In genomic region chr12:56941299-56942017, GRCh38 we compare ENCODE assay signal across 8 cellular contexts. TPM values are rescaled to one million over a fixed set of nuclear protein-coding genes. Genes with fewer than 3 reads are reported as not detected.
DNase-seq lines count a peak whose midpoint lies in the region; ATAC-seq, FAIRE-seq and TF ChIP-seq lines count a peak whose summit lies in the region.

No MANE protein-coding gene starts in this region.

- TF ChIP-seq EP300 in HepG2 (IDR thresholded peaks at IDR 0.05; ENCODE audit: low read depth in 2 of 2, low read length in 2 of 2) (peak; percentile 80 to 93), HepG2 (CRISPR knock-in tag; IDR thresholded peaks at IDR 0.05; ENCODE audit: borderline replicate concordance) (peak; percentile 92)

- peak overlapping the region; percentile 51 for H3K9ac ChIP-seq in HepG2 (ENCODE audit: insufficient read depth, low read depth, low read length)

- FAIRE-seq in HepG2 (lab: Jason Lieb, UNC): peak; percentile 95

- H3K9me3 ChIP-seq in HepG2 (ENCODE audit: low read length): no peaks in the 10 kb centered on the region; the same call in 1 of the 2 replicates

- no peak overlapping the region for H3K4me3 ChIP-seq in GM23338
- H3K4me3 ChIP-seq in HepG2 (replicated peaks in 1 of 3; ENCODE audit: insufficient read depth in 1 of 3, low read depth in 2 of 3, low read length in 3 of 3): peak overlapping the region in 1 of 3 experiments; percentile 49; a peak in 1 of 6 replicates

- in situ Hi-C loops in HepG2 (cut with HindIII; ENCODE audit: extremely low pct_ligation_motif_present, low pct_unique_long_range_greater_than_20kb): no loop called here

- peak overlapping the region; percentile 16; the same call in 1 of the 2 replicates for H3K27ac Mint-ChIP-seq in GM23338

- no peaks in the 10 kb centered on the region for H3F3A ChIP-seq in GM23338 (replicated peaks; ENCODE audit: low read depth)

- peaks cover 25% of the 10 kb centered on the region for H3K9me3 Mint-ChIP-seq in GM23338

- H3K36me3 Mint-ChIP-seq in GM23338 (ENCODE audit: low read depth): no peaks in the 10 kb centered on the region; the same call in 2 of the 3 replicates

- H3K4me2 ChIP-seq in GM23338: no peak overlapping the region
- peak overlapping the region; percentile 74 for H3K4me2 ChIP-seq in HepG2 (ENCODE audit: low read depth, low read length)

- ATAC-seq in GM23338: no peak
- ATAC-seq in HepG2: peak; percentile 97
- no peak for ATAC-seq in HG02798 (IDR thresholded peaks at IDR 0.05; ENCODE audit: poor library complexity, unreplicated experiment)
- no peak for ATAC-seq in HG03045 (IDR thresholded peaks at IDR 0.05; ENCODE audit: unreplicated experiment)

- 0% methylated on average over 1 of the region's 3 CpGs for WGBS in HepG2 (ENCODE audit: low lambda C conversion rate)

- H3K79me2 ChIP-seq in GM23338 (replicated peaks; ENCODE audit: insufficient read depth) (no peaks in the 10 kb centered on the region), HepG2 (ENCODE audit: insufficient read depth, low read length) (no peaks in the 10 kb centered on the region)

- POLR2A ChIA-PET in HepG2 (lab: Yijun Ruan, JAX): interaction anchor here (0.7 to 1.2 kb wide), 2 partner anchors 17 to 253 kb away, joined by 3 read pairs; partner anchors contain the start of gene PTGES3

- CTCF ChIA-PET in HepG2 (lab: Yijun Ruan, JAX; ENCODE audit: low intra/inter-chr PET ratio, low total read pairs): interaction anchor here (1.6 kb wide), 1 partner anchor 14 kb away, joined by 3 read pairs; no protein-coding TSS in a partner anchor

- H3K36me3 ChIP-seq in GM23338 (ENCODE audit: insufficient read depth): no peaks in the 10 kb centered on the region
- no peaks in the 10 kb centered on the region for H3K36me3 ChIP-seq in HepG2 (replicated peaks in 1 of 2; ENCODE audit: control insufficient read depth in 1 of 2, insufficient read depth in 2 of 2, low read length in 2 of 2)

- no peak for TF ChIP-seq CTCF in GM23338 (conservative IDR thresholded peaks at IDR 0.05; ENCODE audit: low read depth in 2 of 2)
- TF ChIP-seq CTCF in HepG2 (CRISPR knock-in tag; IDR thresholded peaks at IDR 0.05): peak; percentile 1; the same call in 1 of the 2 replicates

- no TSS peak for BruUV-seq in HepG2 (replicated peaks; lab: Mats Ljungman, UMichigan)

- intact Hi-C loops in HepG2 (cut with micrococcal nuclease; ENCODE audit: unreplicated experiment): no loop called here

- H2AFZ ChIP-seq in GM23338 (peak overlapping the region; percentile 52; the same call in 1 of the 2 replicates), HepG2 (ENCODE audit: low read length) (no peak overlapping the region)

- H4K20me1 ChIP-seq in GM23338 (replicated peaks; ENCODE audit: insufficient read depth): no peaks in the 10 kb centered on the region
- H4K20me1 ChIP-seq in HepG2 (ENCODE audit: insufficient read depth, low read length): no peaks in the 10 kb centered on the region

- no peaks in the 10 kb centered on the region for H3K27me3 ChIP-seq in GM23338 (ENCODE audit: insufficient read depth)
- no peaks in the 10 kb centered on the region; a peak in 1 of 5 replicates for H3K27me3 ChIP-seq in HepG2 (ENCODE audit: control insufficient read depth in 1 of 2, insufficient read depth in 2 of 2, low read length in 2 of 2)

- H3K4me1 ChIP-seq in GM23338 (ENCODE audit: insufficient read depth): no peaks in the 10 kb centered on the region
- peaks cover 27% of the 10 kb centered on the region for H3K4me1 ChIP-seq in HepG2 (ENCODE audit: insufficient read depth, low read length)

- H3K27me3 Mint-ChIP-seq in GM23338 (ENCODE audit: insufficient read depth, low read depth, poor library complexity): peaks cover 2% of the 10 kb centered on the region

- TF ChIP-seq RAD21 in HepG2 (CRISPR knock-in tag; IDR thresholded peaks at IDR 0.05): no peak

- H3K4me1 Mint-ChIP-seq in GM23338: no peaks in the 10 kb centered on the region

- TF ChIP-seq POLR2A in HepG2 (IDR thresholded peaks at IDR 0.05; ENCODE audit: insufficient read depth in 1 of 2, low read depth in 2 of 2, low read length in 2 of 2): no peak

- H3K9me2 ChIP-seq in GM23338 (ENCODE audit: insufficient read depth): no peaks in the 10 kb centered on the region

- DNase-seq in AG08395 (ENCODE audit: low spot score): peak; percentile 68
- no peak for DNase-seq in GM23338 (ENCODE audit: low spot score)
- peak; percentile 44 for DNase-seq in UCSD-AML1 (lab: John Stamatoyannopoulos, UW; ENCODE audit: unreplicated experiment)
- peak; percentile 94 for DNase-seq in HepG2 (ENCODE audit: low spot score)
- DNase-seq in NCI-H1092 (lab: John Stamatoyannopoulos, UW): no peak
- DNase-seq in NCI-H1694 (lab: John Stamatoyannopoulos, UW): no peak

- H3K27ac ChIP-seq in GM23338 (ENCODE audit: low read depth): no peak overlapping the region
- peak overlapping the region; percentile 89 for H3K27ac ChIP-seq in HepG2 (ENCODE audit: extremely low read length, insufficient read depth, low read length)

- no peak overlapping the region; the same call in 2 of the 3 replicates for H3K4me3 Mint-ChIP-seq in GM23338

TF ChIP-seq in GM23338, 12 proteins besides CTCF, POLR2A, EP300 and RAD21:
- no peak for TF ChIP-seq JUNB (IDR thresholded peaks at IDR 0.05; ENCODE audit: unreplicated experiment)
- TF ChIP-seq ZNF114 (CRISPR knock-in tag; IDR thresholded peaks at IDR 0.05): no peak
- no peak for TF ChIP-seq NANOG (IDR thresholded peaks at IDR 0.05; ENCODE audit: borderline replicate concordance)
- TF ChIP-seq EZH2phosphoT487 (IDR thresholded peaks at IDR 0.05; ENCODE audit: unreplicated experiment): no peak

TF ChIP-seq in HepG2, 621 proteins besides CTCF, POLR2A, EP300 and RAD21 (continues in another document):
- no peak for TF ChIP-seq SRY (CRISPR knock-in tag; IDR thresholded peaks at IDR 0.05)
- TF ChIP-seq ZNF790 (CRISPR knock-in tag; IDR thresholded peaks at IDR 0.05; ENCODE audit: borderline replicate concordance): no peak
- peak; percentile 91 for TF ChIP-seq NCOA2 (CRISPR knock-in tag; IDR thresholded peaks at IDR 0.05)
- no peak for TF ChIP-seq LBX2 (CRISPR knock-in tag; IDR thresholded peaks at IDR 0.05; ENCODE audit: borderline replicate concordance)

RNA-seq across cellular contexts. Expression of gene SDR9C7, which starts 7.2 kb away (rescaled TPM):
- not detected in 2 replicates for total RNA-seq in GM23338 (2014; rRNA removed; shearing (Covaris generic))
- polyA plus RNA-seq in GM23338 (2016; fragmentation: Nextera tagmentation; extraction: Ambion mirVana): 0.12 TPM in 1 of 2 replicates, not detected in the other
- not detected in 2 replicates for total RNA-seq in HepG2 (2016; rRNA removed; fragmentation: Illumina TruSeq; extraction: Trizol)
- not detected in 2 replicates for total RNA-seq in HepG2 (2016; cell fraction: cytosol; rRNA removed; fragmentation: Illumina TruSeq; extraction: Trizol; ENCODE audit: low read depth)
- not detected in 2 replicates for total RNA-seq in HepG2 (2016; cell fraction: insoluble cytoplasmic fraction; rRNA removed; fragmentation: Illumina TruSeq; extraction: Trizol)
- total RNA-seq in HepG2 (2016; cell fraction: membrane; rRNA removed; fragmentation: Illumina TruSeq; extraction: Trizol): not detected in 2 replicates
- total RNA-seq in HepG2 (2016; cell fraction: nucleus; rRNA removed; fragmentation: Illumina TruSeq; extraction: Trizol): not detected in 2 replicates
- polyA plus RNA-seq in HepG2 (2011; rRNA removed): 0.04 TPM in 1 of 2 replicates, not detected in the other
- not detected in 2 replicates for polyA plus RNA-seq in HepG2 (2011; cell fraction: cytosol; rRNA removed)
- polyA plus RNA-seq in HepG2 (2011; cell fraction: nucleus; rRNA removed): 0.08 TPM in 1 of 2 replicates, not detected in the other
- polyA plus RNA-seq in HepG2 (2012): not detected in 2 replicates
- not detected in 2 replicates for polyA plus RNA-seq in HepG2 (2016; cell fraction: cytosol; fragmentation: Illumina TruSeq; extraction: Trizol; ENCODE audit: low read depth)
- polyA plus RNA-seq in HepG2 (2016; cell fraction: insoluble cytoplasmic fraction; fragmentation: Illumina TruSeq; extraction: Trizol; ENCODE audit: low read depth): not detected in 2 replicates
- not detected in 2 replicates for polyA plus RNA-seq in HepG2 (2016; cell fraction: membrane; fragmentation: Illumina TruSeq; extraction: Trizol; ENCODE audit: low read depth)
- not detected in 2 replicates for polyA plus RNA-seq in HepG2 (2016; cell fraction: nucleus; fragmentation: Illumina TruSeq; extraction: Trizol; ENCODE audit: insufficient read depth, low read depth)
- not detected in 2 replicates for polyA minus RNA-seq in HepG2 (2011; rRNA and poly(A)+ RNA removed; ENCODE audit: low replicate concordance)
- polyA minus RNA-seq in HepG2 (2011; cell fraction: cytosol; rRNA and poly(A)+ RNA removed): not detected in 2 replicates
- polyA minus RNA-seq in HepG2 (2011; cell fraction: nucleus; rRNA and poly(A)+ RNA removed): not detected in 2 replicates

RNA-seq across cellular contexts. Expression of gene RDH16, which starts 15.9 kb away (rescaled TPM):
- 0.62 and 0.66 TPM in 2 replicates for total RNA-seq in GM23338 (2014; rRNA removed; shearing (Covaris generic))
- polyA plus RNA-seq in GM23338 (2016; fragmentation: Nextera tagmentation; extraction: Ambion mirVana): 0.28 and 0.52 TPM in 2 replicates
- total RNA-seq in HepG2 (2016; rRNA removed; fragmentation: Illumina TruSeq; extraction: Trizol): 0.07 and 0.13 TPM in 2 replicates
- not detected in 2 replicates for total RNA-seq in HepG2 (2016; cell fraction: cytosol; rRNA removed; fragmentation: Illumina TruSeq; extraction: Trizol; ENCODE audit: low read depth)
- 0.09 and 0.22 TPM in 2 replicates for total RNA-seq in HepG2 (2016; cell fraction: insoluble cytoplasmic fraction; rRNA removed; fragmentation: Illumina TruSeq; extraction: Trizol)
- total RNA-seq in HepG2 (2016; cell fraction: membrane; rRNA removed; fragmentation: Illumina TruSeq; extraction: Trizol): 0.07 and 0.09 TPM in 2 replicates
- 0.34 TPM in 1 of 2 replicates, not detected in the other for total RNA-seq in HepG2 (2016; cell fraction: nucleus; rRNA removed; fragmentation: Illumina TruSeq; extraction: Trizol)
- polyA plus RNA-seq in HepG2 (2011; rRNA removed): 0.05 TPM in 2 replicates
- 0.04 and 0.05 TPM in 2 replicates for polyA plus RNA-seq in HepG2 (2011; cell fraction: cytosol; rRNA removed)
- polyA plus RNA-seq in HepG2 (2011; cell fraction: nucleus; rRNA removed): 0.23 and 0.26 TPM in 2 replicates
- polyA plus RNA-seq in HepG2 (2012): 0.09 and 0.50 TPM in 2 replicates
- 0.09 TPM in 1 of 2 replicates, not detected in the other for polyA plus RNA-seq in HepG2 (2016; cell fraction: cytosol; fragmentation: Illumina TruSeq; extraction: Trizol; ENCODE audit: low read depth)
- 0.19 TPM in 1 of 2 replicates, not detected in the other for polyA plus RNA-seq in HepG2 (2016; cell fraction: insoluble cytoplasmic fraction; fragmentation: Illumina TruSeq; extraction: Trizol; ENCODE audit: low read depth)
- polyA plus RNA-seq in HepG2 (2016; cell fraction: membrane; fragmentation: Illumina TruSeq; extraction: Trizol; ENCODE audit: low read depth): 0.08 and 0.13 TPM in 2 replicates
- polyA plus RNA-seq in HepG2 (2016; cell fraction: nucleus; fragmentation: Illumina TruSeq; extraction: Trizol; ENCODE audit: insufficient read depth, low read depth): 0.25 and 0.44 TPM in 2 replicates
- polyA minus RNA-seq in HepG2 (2011; rRNA and poly(A)+ RNA removed; ENCODE audit: low replicate concordance): 0.18 TPM in 1 of 2 replicates, not detected in the other
- polyA minus RNA-seq in HepG2 (2011; cell fraction: cytosol; rRNA and poly(A)+ RNA removed): not detected in 2 replicates
- polyA minus RNA-seq in HepG2 (2011; cell fraction: nucleus; rRNA and poly(A)+ RNA removed): 0.13 and 0.37 TPM in 2 replicates

Comparison
In these comparisons a context has a peak if more than half of its experiments do, and no peak if none do; other contexts are left out.
1. DNase-seq: peak in AG08395 (single experiment), UCSD-AML1 (single experiment) and HepG2 (single experiment); none in GM23338 (single experiment), NCI-H1092 (single experiment) and NCI-H1694 (single experiment).